29 cellular contexts compared by ENCODE assay signal in the genomic region with DNA sequence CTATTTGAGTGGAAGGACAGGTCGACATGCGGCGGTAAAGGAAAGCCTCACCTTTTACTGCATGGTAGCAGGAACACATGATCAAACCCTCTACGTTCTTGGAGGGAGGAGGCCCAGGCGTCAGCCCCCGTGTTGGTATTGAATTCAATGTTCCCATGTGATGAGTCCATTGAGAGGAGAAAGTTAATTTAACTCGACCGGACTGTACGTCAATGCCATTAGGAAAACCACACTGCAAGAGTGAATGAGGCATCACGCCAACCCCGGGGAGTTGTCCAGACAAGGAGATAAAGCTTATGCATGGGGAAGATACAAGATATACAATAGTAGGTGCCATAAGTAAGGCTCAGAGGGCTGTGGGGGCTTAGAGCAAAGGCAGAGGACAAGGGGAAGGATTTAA.
"Had no signal": no experiment of that assay in that cellular context is flagged by ENCODE, and none has a peak within 500 bp of the region (broad histone marks: within the 10 kb centered on the region; RNA-seq: fewer than 3 reads in every experiment).

No MANE protein-coding gene starts in this region.

- H3K27ac ChIP-seq: breast epithelium, epithelial cell of prostate, parathyroid adenoma, right lobe of liver, skin epidermis, thyroid gland, WERI-Rb-1 had no signal

- ATAC-seq: activated CD4-positive, CD25-positive, alpha-beta regulatory T cell treated with anti-CD3 and anti-CD28 coated beads, Interleukin-2, amount 50 U/mL, for 24 hours; activated T-cell treated with anti-CD3 and anti-CD28 coated beads, Interleukin-2, amount 50 U/mL, for 4 hours; activated T-helper 17 cell treated with anti-CD3 and anti-CD28 coated beads, Interleukin-2, amount 50 U/mL, for 72 hours; gastrocnemius medialis; left cardiac atrium; left ventricle myocardium superior; naive thymus-derived CD4-positive, alpha-beta T cell; right lobe of liver; stimulated activated naive CD8-positive, alpha-beta T cell treated with anti-CD3 and anti-CD28 coated beads, Interleukin-15, Interleukin-2, amounts not matched to agents 100 U/mL and 50 U/mL, for 24 hours; T-helper 17 cell had no signal

- H3K9me3 ChIP-seq: breast epithelium, gastrocnemius medialis, right lobe of liver, thyroid gland had no signal

- H3K36me3 Mint-ChIP-seq: naive thymus-derived CD4-positive, alpha-beta T cell had no signal

- H2AFZ ChIP-seq: parathyroid adenoma had no signal

- H3K4me3 ChIP-seq: breast epithelium, gastrocnemius medialis, right lobe of liver, skin epidermis, thyroid gland had no signal

- H3K4me1 Mint-ChIP-seq: activated T-helper 17 cell treated with anti-CD3 and anti-CD28 coated beads, Interleukin-2, amount 50 U/mL, for 72 hours; central memory CD8-positive, alpha-beta T cell had no signal

- H3K4me1 ChIP-seq: right lobe of liver had no signal

- H3K9ac ChIP-seq: parathyroid adenoma had no signal

- H3K27ac Mint-ChIP-seq: activated T-helper 17 cell treated with anti-CD3 and anti-CD28 coated beads, Interleukin-2, amount 50 U/mL, for 72 hours; naive thymus-derived CD4-positive, alpha-beta T cell; T-helper 17 cell had no signal

- H3K36me3 ChIP-seq: breast epithelium, gastrocnemius medialis, right lobe of liver, thyroid gland, WERI-Rb-1 had no signal

- H3K9me3 Mint-ChIP-seq: activated T-cell treated with anti-CD3 and anti-CD28 coated beads, Interleukin-2, amount 50 U/mL, for 4 hours; activated T-helper 17 cell treated with anti-CD3 and anti-CD28 coated beads, Interleukin-2, amount 50 U/mL, for 72 hours; central memory CD8-positive, alpha-beta T cell had no signal

- DNase-seq: activated CD4-positive, alpha-beta T cell treated with anti-CD3 and anti-CD28 coated beads for 48 hours; activated CD4-positive, alpha-beta T cell treated with anti-CD3 and anti-CD28 coated beads, Interleukin-2, amount 50 U/mL, for 48 hours; activated gamma-delta T cell treated with Interleukin-2 at 50 U/mL for 16 hours; activated naive CD4-positive, alpha-beta T cell treated with anti-CD3 and anti-CD28 coated beads, Interleukin-2, amount 50 U/mL, for 16 hours; activated T-cell treated with anti-CD3 and anti-CD28 coated beads, Interleukin-2, amount 50 U/mL, for 4 hours; amygdala; dermis blood vessel endothelial cell; effector CD4-positive, alpha-beta T cell; gastrocnemius medialis; glutamatergic neuron; left cardiac atrium; left ventricle myocardium superior; midbrain; naive thymus-derived CD4-positive, alpha-beta T cell; right lobe of liver; stimulated activated CD4-positive, alpha-beta T cell treated with anti-CD3 and anti-CD28 coated beads, Interleukin-12 subunit alpha, Interleukin-12 subunit beta, amount 100 ng/mL, for 4 hours; stimulated activated CD4-positive, alpha-beta T cell treated with anti-CD3 and anti-CD28 coated beads, Interleukin-4, amount 100 ng/mL, for 1 hour; stimulated activated naive CD8-positive, alpha-beta T cell treated with anti-CD3 and anti-CD28 coated beads, Interleukin-15, Interleukin-2, amounts not matched to agents 100 U/mL and 50 U/mL, for 24 hours; T-helper 17 cell; T1000; thyroid gland; WERI-Rb-1 had no signal

- H3K27me3 ChIP-seq: breast epithelium, gastrocnemius medialis, right lobe of liver, thyroid gland had no signal

- H3K4me3 Mint-ChIP-seq: activated T-cell treated with anti-CD3 and anti-CD28 coated beads, Interleukin-2, amount 50 U/mL, for 4 hours; activated T-helper 17 cell treated with anti-CD3 and anti-CD28 coated beads, Interleukin-2, amount 50 U/mL, for 72 hours; central memory CD8-positive, alpha-beta T cell; naive thymus-derived CD4-positive, alpha-beta T cell; T-helper 17 cell had no signal
